Comparison of ENCODE assay signal across 13 cellular contexts in the genomic region with DNA sequence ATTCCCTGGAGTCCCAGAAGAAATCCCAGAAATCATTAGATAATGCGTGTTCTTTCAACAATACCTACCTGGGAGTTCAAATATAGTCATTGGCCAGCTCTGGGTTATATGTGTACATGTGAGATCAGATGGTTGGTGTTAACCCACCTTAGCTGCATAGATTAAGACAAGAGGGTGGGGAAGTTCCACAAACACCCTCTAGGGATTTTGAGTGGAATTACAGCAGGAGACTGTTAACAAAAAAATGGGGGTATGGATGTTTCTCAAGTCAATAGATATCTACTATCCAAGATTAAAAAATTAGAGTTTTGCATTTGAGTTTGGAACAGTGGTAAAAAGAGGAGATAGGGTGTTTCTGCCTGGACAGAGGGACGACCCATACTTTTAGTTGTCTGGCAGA.
A peak's percentile ranks its signal among the peaks of the same experiment; 100 is the strongest.
DNase-seq lines count a peak whose midpoint lies in the region; ATAC-seq, FAIRE-seq and TF ChIP-seq lines count a peak whose summit lies in the region.
"Had no signal": no experiment of that assay in that cellular context is flagged by ENCODE, and none has a peak within 500 bp of the region (broad histone marks: within the 10 kb centered on the region; RNA-seq: fewer than 3 reads in every experiment).

No MANE protein-coding gene starts in this region.

- H3K4me3 ChIP-seq in left ventricle myocardium inferior (no peak overlapping the region), PC-3 (ENCODE audit: low read length) (no peak overlapping the region), fibroblast of pulmonary artery (replicated peaks; ENCODE audit: low read depth, low read length) (no peak overlapping the region), vagina (no peak overlapping the region)
- H3K4me3 ChIP-seq: BLaER1 treated with 17β-estradiol and CSF1 and Interleukin-3, amounts not matched to agents 10 nM and 100 nM; SJCRH30 had no signal

- no peaks in the 10 kb centered on the region for H3K9me3 ChIP-seq in left ventricle myocardium inferior (replicated peaks)
- H3K9me3 ChIP-seq in PC-3 (ENCODE audit: low read length) = peaks cover 3% of the 10 kb centered on the region; the same call in 1 of the 2 replicates
- no peaks in the 10 kb centered on the region for H3K9me3 ChIP-seq in vagina
- H3K9me3 ChIP-seq: SJCRH30 had no signal

- POLR2A ChIA-PET in PC-3 (lab: Charles Lee; ENCODE audit: unreplicated experiment) = no interaction called here

- CTCF ChIA-PET in PC-3 (lab: Charles Lee) = no interaction called here

- H3K9ac ChIP-seq in PC-3 (ENCODE audit: low read length) = no peak overlapping the region
- H3K9ac ChIP-seq: BLaER1 treated with 17β-estradiol and CSF1 and Interleukin-3, amounts not matched to agents 10 nM and 100 nM had no signal

- H3K9me2 ChIP-seq in PC-3 (replicated peaks; ENCODE audit: low read length) = no peaks in the 10 kb centered on the region

- DNase-seq in left ventricle myocardium inferior (no peak), Right ventricle myocardium inferior (ENCODE audit: missing footprints) (no peak), PC-3 (no peak), fibroblast of pulmonary artery (ENCODE audit: low read depth) (no peak), urothelium cell line (ENCODE audit: low spot score) (peak; percentile 4), vagina (ENCODE audit: extremely low spot score in 2 of 2) (no peak)
- DNase-seq: activated naive CD4-positive, alpha-beta T cell treated with anti-CD3 and anti-CD28 coated beads, Interleukin-2, amount 10 ng/mL, durations not matched to agents 7 days and 5 days; dermis blood vessel endothelial cell; NCI-H2171 had no signal

- no peak for FAIRE-seq in urothelium cell line (lab: Jason Lieb, UNC)

- no peaks in the 10 kb centered on the region for H4K20me1 ChIP-seq in PC-3 (ENCODE audit: low read length)
- H4K20me1 ChIP-seq: BLaER1 treated with 17β-estradiol and CSF1 and Interleukin-3, amounts not matched to agents 10 nM and 100 nM had no signal

- H3K79me2 ChIP-seq in PC-3 (ENCODE audit: low read length) = no peaks in the 10 kb centered on the region

- H3K36me3 ChIP-seq in left ventricle myocardium inferior (no peaks in the 10 kb centered on the region), PC-3 (ENCODE audit: low read depth, low read length) (no peaks in the 10 kb centered on the region), vagina (no peaks in the 10 kb centered on the region)
- H3K36me3 ChIP-seq: BLaER1 treated with 17β-estradiol and CSF1 and Interleukin-3, amounts not matched to agents 10 nM and 100 nM; SJCRH30 had no signal

- H3K4me1 ChIP-seq in left ventricle myocardium inferior = no peaks in the 10 kb centered on the region
- H3K4me1 ChIP-seq in PC-3 (ENCODE audit: insufficient read depth, low read length) = no peaks in the 10 kb centered on the region
- H3K4me1 ChIP-seq in vagina = no peaks in the 10 kb centered on the region
- H3K4me1 ChIP-seq: BLaER1 treated with 17β-estradiol and CSF1 and Interleukin-3, amounts not matched to agents 10 nM and 100 nM; SJCRH30 had no signal

- no peak for TF ChIP-seq POLR2A in vagina (IDR thresholded peaks at IDR 0.05)

- H3K4me2 ChIP-seq in PC-3 (ENCODE audit: low read length) = no peak overlapping the region
- H3K4me2 ChIP-seq: BLaER1 treated with 17β-estradiol and CSF1 and Interleukin-3, amounts not matched to agents 10 nM and 100 nM had no signal

- no peak overlapping the region for H2AFZ ChIP-seq in PC-3 (ENCODE audit: low read length)

- ATAC-seq in Right ventricle myocardium inferior = no peak
- ATAC-seq in PC-3 = no peak
- no peak for ATAC-seq in GM21447 (IDR thresholded peaks at IDR 0.05; ENCODE audit: unreplicated experiment)
- ATAC-seq in HG03565 (IDR thresholded peaks at IDR 0.05; ENCODE audit: unreplicated experiment) = no peak

- no peaks in the 10 kb centered on the region for H3F3A ChIP-seq in PC-3 (ENCODE audit: low read length, unreplicated experiment)

- intact Hi-C loops in left ventricle myocardium inferior (cut with micrococcal nuclease) = no loop called here
- intact Hi-C loops in Right ventricle myocardium inferior (cut with DNase I) = no loop called here
- intact Hi-C loops in PC-3 (cut with micrococcal nuclease) = no loop called here
- intact Hi-C loops in vagina (cut with DNase I) = no loop called here

- TF ChIP-seq CTCF in left ventricle myocardium inferior (IDR thresholded peaks at IDR 0.05; ENCODE audit: borderline replicate concordance) (peak; percentile 43), PC-3 (conservative IDR thresholded peaks at IDR 0.05; ENCODE audit: low read depth, low read length) (peak; percentile 31), fibroblast of pulmonary artery (IDR thresholded peaks at IDR 0.05; ENCODE audit: low read length, missing control alignments) (peak; percentile 21), vagina (IDR thresholded peaks at IDR 0.05) (no peak)

- H3K27me3 ChIP-seq in left ventricle myocardium inferior (ENCODE audit: low read depth) (no peaks in the 10 kb centered on the region), PC-3 (ENCODE audit: low read length) (no peaks in the 10 kb centered on the region), vagina (no peaks in the 10 kb centered on the region)
- H3K27me3 ChIP-seq: BLaER1 treated with 17β-estradiol and CSF1 and Interleukin-3, amounts not matched to agents 10 nM and 100 nM; SJCRH30 had no signal

- no TSS peak for BruUV-seq in PC-3 (replicated peaks; lab: Mats Ljungman, UMichigan)

- H3K27ac ChIP-seq in left ventricle myocardium inferior (replicated peaks) (no peak overlapping the region), PC-3 (ENCODE audit: low read length) (no peak overlapping the region), vagina (no peak overlapping the region)
- H3K27ac ChIP-seq: BLaER1 treated with 17β-estradiol and CSF1 and Interleukin-3, amounts not matched to agents 10 nM and 100 nM; SJCRH30 had no signal

Comparison
In these comparisons a context has a peak if more than half of its experiments do, and no peak if none do; other contexts are left out.
1. CTCF ChIP-seq: peak in left ventricle myocardium inferior (single experiment), PC-3 (single experiment) and fibroblast of pulmonary artery (single experiment); none in vagina (0 of 3).